1 cellular context compared by ENCODE assay signal in the genomic region with DNA sequence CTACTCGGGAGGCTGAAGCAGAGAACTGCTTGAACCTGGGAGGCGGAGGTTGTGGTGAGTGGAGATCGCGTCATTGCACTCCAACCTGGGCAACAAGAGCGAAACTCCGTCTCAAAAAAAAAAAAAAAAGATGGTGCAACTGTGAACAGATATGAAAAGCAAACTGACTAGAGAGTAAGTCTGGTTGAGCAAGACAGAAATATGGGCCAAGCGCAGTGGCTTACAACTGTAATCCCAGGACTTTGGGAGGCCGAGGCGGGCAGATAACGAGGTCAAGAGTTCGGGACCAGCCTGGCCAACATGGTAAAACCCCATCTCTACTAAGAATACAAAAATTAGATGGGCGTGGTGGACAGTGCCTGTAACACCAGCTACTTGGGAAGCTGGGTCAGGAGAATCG. TPM values are rescaled to one million over a fixed set of nuclear protein-coding genes. Genes with fewer than 3 reads are reported as not detected.
"Had no signal": no experiment of that assay in that cellular context is flagged by ENCODE, and none has a peak within 500 bp of the region (broad histone marks: within the 10 kb centered on the region; RNA-seq: fewer than 3 reads in every experiment).

No MANE protein-coding gene starts in this region.

RNA-seq across cellular contexts. Expression of gene ENAH, which starts 24.1 kb away (rescaled TPM):
- polyA plus RNA-seq: naive thymus-derived CD4-positive, alpha-beta T cell had no signal
